Comparison of ENCODE assay signal across 19 cellular contexts in the genomic region with DNA sequence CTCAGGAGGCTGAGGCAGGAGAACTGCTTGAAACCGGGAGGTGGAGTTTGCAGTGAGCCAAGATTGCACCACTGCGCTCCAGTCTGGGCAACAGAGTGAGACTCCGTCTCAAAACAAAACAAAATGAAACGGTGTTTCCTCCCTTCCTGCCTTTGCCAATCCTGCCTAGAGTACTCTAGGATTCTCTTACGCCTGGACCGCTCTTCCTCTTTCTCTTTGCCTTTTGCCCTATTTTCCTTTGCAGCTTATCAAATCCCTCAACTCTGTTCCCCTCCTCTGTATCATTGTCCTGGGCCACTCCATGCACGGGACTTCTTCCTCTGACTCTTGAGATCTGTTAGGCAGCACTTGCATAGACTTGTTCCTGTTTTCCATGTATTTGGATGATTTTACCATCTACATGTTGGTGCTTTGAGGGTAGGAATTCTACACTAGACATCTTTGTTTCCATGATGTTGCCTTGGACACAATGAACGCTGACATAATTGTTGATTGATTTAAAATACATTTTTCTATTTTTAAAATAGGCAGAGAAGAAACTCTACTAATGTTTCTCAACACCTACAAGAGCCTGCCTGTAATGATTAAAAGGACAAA.
"Had no signal": no experiment of that assay in that cellular context is flagged by ENCODE, and none has a peak within 500 bp of the region (broad histone marks: within the 10 kb centered on the region; RNA-seq: fewer than 3 reads in every experiment).

No MANE protein-coding gene starts in this region.

- ATAC-seq: left colon had no signal

- H3K4me3 ChIP-seq: ascending aorta, breast epithelium, lung, thyroid gland had no signal

- DNase-seq: activated CD4-positive, alpha-beta T cell treated with anti-CD3 and anti-CD28 coated beads for 1 hour; activated CD8-positive, alpha-beta memory T cell treated with anti-CD3 and anti-CD28 coated beads for 24 hours; activated CD8-positive, alpha-beta memory T cell treated with anti-CD3 and anti-CD28 coated beads, Interleukin-2, amount 50 U/mL, for 48 hours; activated effector memory CD4-positive, alpha-beta T cell treated with anti-CD3 and anti-CD28 coated beads, Interleukin-2, amount 50 U/mL, for 16 hours; activated naive CD4-positive, alpha-beta T cell treated with anti-CD3 and anti-CD28 coated beads, Interleukin-2, amount 50 U/mL, for 16 hours; activated T-cell treated with anti-CD3 and anti-CD28 coated beads, Interleukin-2, amount 50 U/mL, for 48 hours; cerebellar nuclear complex; cortex of kidney; effector CD4-positive, alpha-beta T cell; hippocampal formation; left colon; stimulated activated CD4-positive, alpha-beta T cell treated with anti-CD3 and anti-CD28 coated beads, Interleukin-12 subunit alpha, Interleukin-12 subunit beta, amount 100 ng/mL, for 4 hours; stimulated activated CD4-positive, alpha-beta T cell treated with anti-CD3 and anti-CD28 coated beads, Interleukin-1b, Interleukin-23, amount 100 ng/mL, for 48 hours; stimulated activated CD8-positive, alpha-beta memory T cell treated with anti-CD3 and anti-CD28 coated beads, Interleukin-4, amount 100 ng/mL, for 48 hours; stimulated activated naive CD4-positive, alpha-beta T cell treated with Interleukin-2 at 50 U/mL for 16 hours; thyroid gland had no signal
